20 cellular contexts compared by ENCODE assay signal in genomic region chr9:122396622-122397148, GRCh38. TPM values are rescaled to one million over a fixed set of nuclear protein-coding genes. Genes with fewer than 3 reads are reported as not detected.
DNase-seq lines count a peak whose midpoint lies in the region; ATAC-seq, FAIRE-seq and TF ChIP-seq lines count a peak whose summit lies in the region.
"Had no signal": no experiment of that assay in that cellular context is flagged by ENCODE, and none has a peak within 500 bp of the region (broad histone marks: within the 10 kb centered on the region; RNA-seq: fewer than 3 reads in every experiment).

No MANE protein-coding gene starts in this region.

- FAIRE-seq in bronchial epithelial cell (lab: Jason Lieb, UNC), result no peak
- FAIRE-seq: GM12892, GM18507, H54, HTR-8/SVneo had no signal

- H2BK20ac ChIP-seq in IMR-90 (ENCODE audit: low read depth, low read length), result no peak overlapping the region

- peak overlapping the region; percentile 1; the same call in 1 of the 2 replicates for H3K14ac ChIP-seq in IMR-90 (replicated peaks; ENCODE audit: low read depth, low read length)

- no peak overlapping the region for H4K8ac ChIP-seq in IMR-90 (ENCODE audit: low read depth in 2 of 2, low read length in 2 of 2)

- H3K27me3 ChIP-seq in IMR-90 (ENCODE audit: control insufficient read depth, insufficient read depth, low read length) (no peaks in the 10 kb centered on the region), bronchial epithelial cell (ENCODE audit: control insufficient read depth, insufficient read depth, low read length) (no peaks in the 10 kb centered on the region), esophagus muscularis mucosa (no peaks in the 10 kb centered on the region)

- TF ChIP-seq RAD21 in IMR-90 (IDR thresholded peaks at IDR 0.05; ENCODE audit: low read length), result no peak

- H3K9ac ChIP-seq in IMR-90 (ENCODE audit: low read depth, low read length), result no peak overlapping the region

- H3K36me3 ChIP-seq in IMR-90 (ENCODE audit: control insufficient read depth, insufficient read depth, low read length), result peaks cover 25% of the 10 kb centered on the region
- H3K36me3 ChIP-seq in bronchial epithelial cell (ENCODE audit: control insufficient read depth, insufficient read depth, low read length), result no peaks in the 10 kb centered on the region
- H3K36me3 ChIP-seq in esophagus muscularis mucosa, result peaks cover 0 to 15% (median 4%) of the 10 kb centered on the region in 4 donors

- no peak overlapping the region for H2AK9ac ChIP-seq in IMR-90 (replicated peaks; ENCODE audit: low read depth, low read length, poor library complexity)

- TF ChIP-seq POLR2A in IMR-90 (IDR thresholded peaks at IDR 0.05; ENCODE audit: low read depth, low read length) (no peak), esophagus muscularis mucosa (IDR thresholded peaks at IDR 0.05; ENCODE audit: low read depth) (no peak)

- H3K9me1 ChIP-seq in IMR-90 (ENCODE audit: insufficient read depth, low read length), result peaks cover 20% of the 10 kb centered on the region

- intact Hi-C loops in IMR-90 (cut with micrococcal nuclease) (no loop called here), esophagus muscularis mucosa (cut with DNase I) (no loop called here)

- H2AFZ ChIP-seq in IMR-90 (replicated peaks; ENCODE audit: low read length, poor library complexity), result no peak overlapping the region
- H2AFZ ChIP-seq: GM23338 had no signal

- no peak overlapping the region for H3K23ac ChIP-seq in IMR-90 (ENCODE audit: low read depth, low read length)

- H3K9me3 ChIP-seq in IMR-90 (ENCODE audit: control insufficient read depth, insufficient read depth, low read length) (no peaks in the 10 kb centered on the region), esophagus muscularis mucosa (no peaks in the 10 kb centered on the region)

- no peak overlapping the region for H3K4me3 ChIP-seq in IMR-90 (ENCODE audit: insufficient read depth, low read depth, low read length)
- H3K4me3 ChIP-seq in bronchial epithelial cell (ENCODE audit: low read depth, low read length), result no peak overlapping the region
- no peak overlapping the region for H3K4me3 ChIP-seq in esophagus muscularis mucosa
- H3K4me3 ChIP-seq: GM23338 had no signal

- H2BK120ac ChIP-seq in IMR-90 (ENCODE audit: low read depth, low read length), result 0 out of 2 replicates have a peak overlapping the region, but pooled peaks have one; percentile 23

- H2BK15ac ChIP-seq in IMR-90 (ENCODE audit: low read depth, low read length), result 0 out of 3 replicates have a peak overlapping the region, but pooled peaks have one; percentile 20

- no peak overlapping the region for H3K4me2 ChIP-seq in IMR-90 (ENCODE audit: low read depth, low read length)
- H3K4me2 ChIP-seq: GM23338 had no signal

- no peak overlapping the region for H3K27ac ChIP-seq in IMR-90 (ENCODE audit: insufficient read depth, low read length)
- H3K27ac ChIP-seq in esophagus muscularis mucosa (replicated peaks in 1 of 4), result no peak overlapping the region

- peaks cover 19% of the 10 kb centered on the region for H3K4me1 ChIP-seq in IMR-90 (ENCODE audit: control insufficient read depth, insufficient read depth, low read length)
- peaks cover 5 to 30% (median 24%) of the 10 kb centered on the region in 4 donors for H3K4me1 ChIP-seq in esophagus muscularis mucosa

- 0 out of 2 replicates have a peak overlapping the region, but pooled peaks have one; percentile 29 for H3K4ac ChIP-seq in IMR-90 (ENCODE audit: low read depth, low read length)

- BruUV-seq in IMR-90 (replicated peaks; lab: Mats Ljungman, UMichigan), result no TSS peak

- in situ Hi-C loops in IMR-90 (cut with MboI; ENCODE audit: low sequenced_read_pairs), result no loop called here

- H4K5ac ChIP-seq in IMR-90 (ENCODE audit: low read depth, low read length), result no peak overlapping the region

- TF ChIP-seq CTCF in IMR-90 (conservative IDR thresholded peaks at IDR 0.05; ENCODE audit: low read depth, low read length), result no peak
- no peak for TF ChIP-seq CTCF in bronchial epithelial cell (IDR thresholded peaks at IDR 0.05; ENCODE audit: insufficient read depth, low read length, severe bottlenecking)
- no peak for TF ChIP-seq CTCF in esophagus muscularis mucosa (IDR thresholded peaks at IDR 0.05)

- DNase-seq in IMR-90 (peak; percentile 29), bronchial epithelial cell (ENCODE audit: low read depth) (peak; percentile 50), esophagus muscularis mucosa (ENCODE audit: extremely low spot score) (peak; percentile 77), NCI-H2107 (lab: John Stamatoyannopoulos, UW) (no peak), NCI-H446 treated with DMSO at 0.1 percent for 48 hours (lab: John Stamatoyannopoulos, UW) (no peak)
- DNase-seq: C1 segment of cervical spinal cord; CD4-positive, CD25-positive, alpha-beta regulatory T cell; CD8-positive, alpha-beta memory T cell; COR-L47; DMS 273 treated with DMSO at 0.1 percent for 48 hours; DMS53; GDM1; HCEC 1CT had no signal

- no peak for TF ChIP-seq EP300 in esophagus muscularis mucosa (IDR thresholded peaks at IDR 0.05)

- H4K20me1 ChIP-seq in IMR-90 (ENCODE audit: insufficient read depth, low read length), result no peaks in the 10 kb centered on the region

- POLR2A ChIA-PET in IMR-90 (lab: Charles Lee; ENCODE audit: unreplicated experiment), result no interaction called here

- H3K79me1 ChIP-seq in IMR-90 (ENCODE audit: low read depth in 1 of 2, low read length in 2 of 2), result no peaks in the 10 kb centered on the region; a peak in 1 of 4 replicates

- H4K91ac ChIP-seq in IMR-90 (ENCODE audit: insufficient read depth, low read depth, low read length), result no peak overlapping the region

- CTCF ChIA-PET in IMR-90 (lab: Yijun Ruan, JAX), result interaction anchor here (1.2 to 1.6 kb wide), 2 partner anchors 18 to 46 kb away, joined by 3 to 4 read pairs; no protein-coding TSS in a partner anchor

- ATAC-seq in IMR-90 (ENCODE audit: low read depth) (no peak), GM19395 (IDR thresholded peaks at IDR 0.05; ENCODE audit: unreplicated experiment) (no peak)
- ATAC-seq: GM23338 had no signal

- dilution Hi-C loops in IMR-90 (cut with HindIII; ENCODE audit: low sequenced_read_pairs, unreplicated experiment), result no loop called here

- H3K56ac ChIP-seq in IMR-90 (ENCODE audit: extremely low read depth, insufficient read depth, low read length), result no peak overlapping the region

- H2BK5ac ChIP-seq in IMR-90 (ENCODE audit: low read depth, low read length, poor library complexity, severe bottlenecking), result no peak overlapping the region

- no CpG with 5 or more reads among the region's 2 CpGs for WGBS in IMR-90 (ENCODE audit: extremely low coverage in 2 of 2, insufficient read length in 1 of 2), 2 experiments
- 89% methylated on average over 2 of the region's 2 CpGs for WGBS in esophagus muscularis mucosa

- H2AK5ac ChIP-seq in IMR-90 (ENCODE audit: low read depth, low read length), result peak overlapping the region; percentile 17; the same call in 1 of the 2 replicates

- 0 out of 2 replicates have a peak overlapping the region, but pooled peaks have one; percentile 3 for H3K18ac ChIP-seq in IMR-90 (ENCODE audit: low read depth, low read length)

TF ChIP-seq in IMR-90, 13 proteins besides CTCF, POLR2A, EP300 and RAD21:
- no peak for TF ChIP-seq RCOR1 (IDR thresholded peaks at IDR 0.05; ENCODE audit: insufficient replicate concordance, low read length)
TF ChIP-seq in IMR-90: peak in this region for 0.

RNA-seq across cellular contexts. Expression of gene PTGS1, which starts 25.9 kb away (rescaled TPM):
- total RNA-seq in IMR-90 (2012; rRNA removed) (21.1 and 24.7 TPM in 2 replicates), bronchial epithelial cell (0.77 and 1.3 TPM in 2 replicates), esophagus muscularis mucosa (100 to 1,000 TPM in 1 of 4 donors, 10 to 100 TPM in 3; 72.2 to 119 (median 84.1) TPM)
- polyA plus RNA-seq in IMR-90 (2012; rRNA removed), result 33.9 and 38.3 TPM in 2 replicates
- 32.1 and 51.8 TPM in 2 replicates for polyA plus RNA-seq in IMR-90 (2012; cell fraction: cytosol; rRNA removed)
- 40.2 and 55.2 TPM in 2 replicates for polyA plus RNA-seq in IMR-90 (2012; cell fraction: nucleus; rRNA removed; ENCODE audit: low replicate concordance)
- total RNA-seq: A172 had no signal
- polyA plus RNA-seq: CD8-positive, alpha-beta memory T cell had no signal

Comparison
In these comparisons a context has a peak if more than half of its experiments do, and no peak if none do; other contexts are left out.
1. DNase-seq: peak in IMR-90 (single experiment), bronchial epithelial cell (single experiment) and esophagus muscularis mucosa (single experiment); none in NCI-H2107 (single experiment) and NCI-H446 treated with DMSO at 0.1 percent for 48 hours (single experiment).